In genomic region chr3:172038823-172039222, GRCh38 we compare ENCODE assay signal across 8 cellular contexts. TPM values are rescaled to one million over a fixed set of nuclear protein-coding genes. Genes with fewer than 3 reads are reported as not detected.
DNase-seq lines count a peak whose midpoint lies in the region; TF ChIP-seq lines count a peak whose summit lies in the region.

No MANE protein-coding gene starts in this region.

- H3K27ac ChIP-seq in tibial artery = peak overlapping the region; percentile 97 to 100

- H3K27me3 ChIP-seq in tibial artery = no peaks in the 10 kb centered on the region

- H3K4me3 ChIP-seq in tibial artery = peak overlapping the region; percentile 70 to 81

- peaks cover 0 to 32% (median 10%) of the 10 kb centered on the region in 4 donors for H3K4me1 ChIP-seq in tibial artery

- H3K27me3 Mint-ChIP-seq in activated naive CD4-positive, alpha-beta T cell treated with anti-CD3 and anti-CD28 coated beads for 36 hours (ENCODE audit: low read depth) = no peaks in the 10 kb centered on the region
- H3K27me3 Mint-ChIP-seq in activated T-helper 2 cell treated with anti-CD3 and anti-CD28 coated beads, Interferon-gamma antibody, Interleukin-2, Interleukin-4, amounts not matched to agents 10 μg/mL and 5 μg/mL and 100 μg/mL, durations not matched to agents 14 hours and 24 hours and 36 hours (ENCODE audit: low read depth) = peaks cover 10% of the 10 kb centered on the region
- H3K27me3 Mint-ChIP-seq in immature natural killer cell (ENCODE audit: low read depth in 3 of 3) = peaks cover 3 to 15% (median 11%) of the 10 kb centered on the region in 3 donors

- DNase-seq in activated naive CD4-positive, alpha-beta T cell treated with anti-CD3 and anti-CD28 coated beads for 36 hours = no peak
- DNase-seq in activated naive CD4-positive, alpha-beta T cell (lab: John Stamatoyannopoulos, UW) = no peak
- no peak for DNase-seq in activated T-helper 2 cell treated with anti-CD3 and anti-CD28 coated beads, Interferon-gamma antibody, Interleukin-2, Interleukin-4, amounts not matched to agents 10 μg/mL and 5 μg/mL and 100 μg/mL, durations not matched to agents 14 hours and 24 hours and 36 hours (ENCODE audit: low spot score)
- DNase-seq in immature natural killer cell (no peak), tibial artery (peak in 1 of 2 donors; percentile 49), NCI-H1092 treated with DMSO at 0.1 percent for 48 hours (lab: John Stamatoyannopoulos, UW) (no peak), AG20443 (ENCODE audit: low spot score) (no peak)
- DNase-seq in stimulated activated naive CD4-positive, alpha-beta T cell (lab: John Stamatoyannopoulos, UW) = no peak

- H3K27ac Mint-ChIP-seq in activated naive CD4-positive, alpha-beta T cell treated with anti-CD3 and anti-CD28 coated beads for 36 hours = peak overlapping the region; percentile 89
- no peak overlapping the region for H3K27ac Mint-ChIP-seq in activated T-helper 2 cell treated with anti-CD3 and anti-CD28 coated beads, Interferon-gamma antibody, Interleukin-2, Interleukin-4, amounts not matched to agents 10 μg/mL and 5 μg/mL and 100 μg/mL, durations not matched to agents 14 hours and 24 hours and 36 hours
- peak overlapping the region; percentile 93 to 99 (median 98) for H3K27ac Mint-ChIP-seq in immature natural killer cell

- no peaks in the 10 kb centered on the region for H3K9me3 Mint-ChIP-seq in activated naive CD4-positive, alpha-beta T cell treated with anti-CD3 and anti-CD28 coated beads for 36 hours
- no peaks in the 10 kb centered on the region for H3K9me3 Mint-ChIP-seq in activated T-helper 2 cell treated with anti-CD3 and anti-CD28 coated beads, Interferon-gamma antibody, Interleukin-2, Interleukin-4, amounts not matched to agents 10 μg/mL and 5 μg/mL and 100 μg/mL, durations not matched to agents 14 hours and 24 hours and 36 hours
- no peaks in the 10 kb centered on the region for H3K9me3 Mint-ChIP-seq in immature natural killer cell

- H3K4me1 Mint-ChIP-seq in activated naive CD4-positive, alpha-beta T cell treated with anti-CD3 and anti-CD28 coated beads for 36 hours (ENCODE audit: low read depth) = peaks cover 18% of the 10 kb centered on the region
- peaks cover 25% of the 10 kb centered on the region for H3K4me1 Mint-ChIP-seq in activated T-helper 2 cell treated with anti-CD3 and anti-CD28 coated beads, Interferon-gamma antibody, Interleukin-2, Interleukin-4, amounts not matched to agents 10 μg/mL and 5 μg/mL and 100 μg/mL, durations not matched to agents 14 hours and 24 hours and 36 hours (ENCODE audit: low read depth)
- H3K4me1 Mint-ChIP-seq in immature natural killer cell = peaks cover 73 to 80% of the 10 kb centered on the region in 2 donors

- peak overlapping the region; percentile 91 for H3K4me3 Mint-ChIP-seq in activated naive CD4-positive, alpha-beta T cell treated with anti-CD3 and anti-CD28 coated beads for 36 hours
- peak overlapping the region; percentile 98 for H3K4me3 Mint-ChIP-seq in activated T-helper 2 cell treated with anti-CD3 and anti-CD28 coated beads, Interferon-gamma antibody, Interleukin-2, Interleukin-4, amounts not matched to agents 10 μg/mL and 5 μg/mL and 100 μg/mL, durations not matched to agents 14 hours and 24 hours and 36 hours (ENCODE audit: low read depth)
- H3K4me3 Mint-ChIP-seq in immature natural killer cell = peak overlapping the region; percentile 97 to 99 (median 98)

- no peak for TF ChIP-seq CTCF in tibial artery (IDR thresholded peaks at IDR 0.05)

- intact Hi-C loops in activated naive CD4-positive, alpha-beta T cell treated with anti-CD3 and anti-CD28 coated beads for 36 hours (cut with micrococcal nuclease) = loop anchor here (1.0 to 5.0 kb wide), 9 partner anchors 7 to 711 kb away; partner anchors contain the start of genes ECT2 and PLD1
- intact Hi-C loops in activated T-helper 2 cell treated with anti-CD3 and anti-CD28 coated beads, Interferon-gamma antibody, Interleukin-2, Interleukin-4, amounts not matched to agents 10 μg/mL and 5 μg/mL and 100 μg/mL, durations not matched to agents 14 hours and 24 hours and 36 hours (cut with micrococcal nuclease) = loop anchor here (1.0 to 10.0 kb wide), 7 partner anchors 46 to 227 kb away; partner anchors contain the start of genes PLD1 and TMEM212
- intact Hi-C loops in tibial artery (cut with DNase I; ENCODE audit: low total_unique reads) = no loop called here

- CTCF ChIA-PET in activated naive CD4-positive, alpha-beta T cell treated with anti-CD3 and anti-CD28 coated beads for 36 hours (lab: Charles Lee) = interaction anchor here (0.8 to 1.6 kb wide), 4 partner anchors 11 to 300 kb away, joined by 3 to 6 read pairs (median 3); no protein-coding TSS in a partner anchor

- H3K9me3 ChIP-seq in tibial artery = no peaks in the 10 kb centered on the region

- H3K36me3 Mint-ChIP-seq in activated naive CD4-positive, alpha-beta T cell treated with anti-CD3 and anti-CD28 coated beads for 36 hours (ENCODE audit: low read depth) = peaks cover 1% of the 10 kb centered on the region
- peaks cover 9% of the 10 kb centered on the region for H3K36me3 Mint-ChIP-seq in activated T-helper 2 cell treated with anti-CD3 and anti-CD28 coated beads, Interferon-gamma antibody, Interleukin-2, Interleukin-4, amounts not matched to agents 10 μg/mL and 5 μg/mL and 100 μg/mL, durations not matched to agents 14 hours and 24 hours and 36 hours (ENCODE audit: low read depth)
- H3K36me3 Mint-ChIP-seq in immature natural killer cell = peaks cover 0 to 4% (median 0%) of the 10 kb centered on the region in 3 donors

- H3K36me3 ChIP-seq in tibial artery = no peaks in the 10 kb centered on the region

RNA-seq across cellular contexts. Expression of gene FNDC3B, which starts 0.6 kb away (rescaled TPM):
- 10 to 100 TPM in 1 of 2 experiments, 1 to 10 TPM in 1; 9.2 to 13.5 TPM for total RNA-seq in activated naive CD4-positive, alpha-beta T cell treated with anti-CD3 and anti-CD28 coated beads for 36 hours
- 24.7 and 26.9 TPM in 2 replicates for total RNA-seq in activated T-helper 2 cell treated with anti-CD3 and anti-CD28 coated beads, Interferon-gamma antibody, Interleukin-2, Interleukin-4, amounts not matched to agents 10 μg/mL and 5 μg/mL and 100 μg/mL, durations not matched to agents 14 hours and 24 hours and 36 hours
- 10 to 100 TPM; 19.7 to 46.1 (median 24.4) TPM for polyA plus RNA-seq in immature natural killer cell
